ENCODE assay signal across 8 cellular contexts in the genomic region with DNA sequence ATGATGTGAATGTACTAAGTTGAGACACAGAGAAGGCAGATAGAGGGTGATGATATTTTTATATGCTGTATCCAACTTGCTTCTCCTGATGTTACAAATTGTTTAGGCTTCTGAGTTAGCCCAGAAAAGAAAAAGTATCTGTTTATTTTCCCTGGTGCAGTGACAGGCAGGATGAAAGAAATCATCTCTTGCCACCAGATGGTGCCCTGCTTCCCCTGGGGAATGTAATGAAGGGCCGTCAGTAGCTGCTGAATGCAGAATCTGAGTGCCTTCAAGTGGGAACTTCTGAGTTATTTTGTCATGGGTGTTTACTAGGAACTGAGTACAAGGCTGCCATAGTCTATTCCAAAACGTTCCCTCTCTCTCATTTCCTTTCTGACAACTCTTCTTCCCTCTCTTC.
DNase-seq lines count a peak whose midpoint lies in the region; ATAC-seq lines count a peak whose summit lies in the region.

No MANE protein-coding gene starts in this region.

- no peaks in the 10 kb centered on the region for H3K27me3 Mint-ChIP-seq in T-helper 17 cell

- no peak overlapping the region for H3K4me3 Mint-ChIP-seq in stimulated activated effector memory CD8-positive, alpha-beta T cell treated with anti-CD3 and anti-CD28 coated beads, Interleukin-12 subunit alpha, Interleukin-12 subunit beta, amount 100 ng/mL, for 72 hours
- no peak overlapping the region for H3K4me3 Mint-ChIP-seq in T-helper 17 cell

- no peaks in the 10 kb centered on the region for H3K9me3 ChIP-seq in T-helper 17 cell (ENCODE audit: control insufficient read depth, low read length, poor library complexity, severe bottlenecking)

- no peaks in the 10 kb centered on the region for H3K36me3 Mint-ChIP-seq in stimulated activated effector memory CD8-positive, alpha-beta T cell treated with anti-CD3 and anti-CD28 coated beads, Interleukin-12 subunit alpha, Interleukin-12 subunit beta, amount 100 ng/mL, for 72 hours
- no peaks in the 10 kb centered on the region for H3K36me3 Mint-ChIP-seq in T-helper 17 cell (ENCODE audit: low read depth)

- peaks cover 7% of the 10 kb centered on the region for H3K9me3 Mint-ChIP-seq in stimulated activated effector memory CD8-positive, alpha-beta T cell treated with anti-CD3 and anti-CD28 coated beads, Interleukin-12 subunit alpha, Interleukin-12 subunit beta, amount 100 ng/mL, for 72 hours

- DNase-seq in AG20443 (ENCODE audit: low spot score) = peak; percentile 63
- peak; percentile 60 to 79 for DNase-seq in NCI-H446 (lab: John Stamatoyannopoulos, UW)
- DNase-seq in ecto neural progenitor cell (ENCODE audit: low spot score) = peak; percentile 49
- peak; percentile 15 for DNase-seq in mucosa of gallbladder (ENCODE audit: low spot score)
- DNase-seq in stimulated activated effector memory CD8-positive, alpha-beta T cell treated with anti-CD3 and anti-CD28 coated beads, Interleukin-12 subunit alpha, Interleukin-12 subunit beta, amount 100 ng/mL, for 72 hours (ENCODE audit: low spot score in 2 of 2) = no peak
- no peak for DNase-seq in T-helper 17 cell

- no peak overlapping the region for H3K27ac Mint-ChIP-seq in stimulated activated effector memory CD8-positive, alpha-beta T cell treated with anti-CD3 and anti-CD28 coated beads, Interleukin-12 subunit alpha, Interleukin-12 subunit beta, amount 100 ng/mL, for 72 hours
- no peak overlapping the region for H3K27ac Mint-ChIP-seq in T-helper 17 cell

- peak; percentile 56 for ATAC-seq in GM19372 (IDR thresholded peaks at IDR 0.05; ENCODE audit: low read depth, unreplicated experiment)
- no peak for ATAC-seq in stimulated activated effector memory CD8-positive, alpha-beta T cell treated with anti-CD3 and anti-CD28 coated beads, Interleukin-12 subunit alpha, Interleukin-12 subunit beta, amount 100 ng/mL, for 72 hours
- no peak for ATAC-seq in HG02623 (IDR thresholded peaks at IDR 0.05; ENCODE audit: unreplicated experiment)
- ATAC-seq in T-helper 17 cell = no peak

- H3K4me1 Mint-ChIP-seq in stimulated activated effector memory CD8-positive, alpha-beta T cell treated with anti-CD3 and anti-CD28 coated beads, Interleukin-12 subunit alpha, Interleukin-12 subunit beta, amount 100 ng/mL, for 72 hours = no peaks in the 10 kb centered on the region
- no peaks in the 10 kb centered on the region for H3K4me1 Mint-ChIP-seq in T-helper 17 cell

Comparison
In these comparisons a context has a peak if more than half of its experiments do, and no peak if none do; other contexts are left out.
1. DNase-seq: peak in AG20443 (single experiment), NCI-H446 (2 of 2), ecto neural progenitor cell (single experiment) and mucosa of gallbladder (single experiment); none in stimulated activated effector memory CD8-positive, alpha-beta T cell treated with anti-CD3 and anti-CD28 coated beads, Interleukin-12 subunit alpha, Interleukin-12 subunit beta, amount 100 ng/mL, for 72 hours (0 of 2) and T-helper 17 cell (0 of 3).